In genomic region chr6:26550250-26550993, GRCh38 we compare ENCODE assay signal across 1 cellular context.
TF ChIP-seq lines count a peak whose summit lies in the region.

No MANE protein-coding gene starts in this region.

TF ChIP-seq in HepG2, 621 proteins besides CTCF, POLR2A, EP300 and RAD21 (continued from another document and continues in another):
- no peak for TF ChIP-seq GPBP1L1 (CRISPR knock-in tag; IDR thresholded peaks at IDR 0.05)
- no peak for TF ChIP-seq CREM (IDR thresholded peaks at IDR 0.05)
- no peak for TF ChIP-seq CREM (CRISPR knock-in tag; IDR thresholded peaks at IDR 0.05)
- TF ChIP-seq NFRKB (IDR thresholded peaks at IDR 0.05), result no peak
- TF ChIP-seq RFXAP (CRISPR knock-in tag; IDR thresholded peaks at IDR 0.05; ENCODE audit: borderline replicate concordance), result peak; percentile 79
- TF ChIP-seq ZNF552 (CRISPR knock-in tag; IDR thresholded peaks at IDR 0.05; ENCODE audit: borderline replicate concordance), result no peak
- TF ChIP-seq MATR3 (CRISPR knock-in tag; IDR thresholded peaks at IDR 0.05), result no peak
- peak; percentile 47 for TF ChIP-seq ZNF883 (CRISPR knock-in tag; IDR thresholded peaks at IDR 0.05; ENCODE audit: not compliant biosample characterization)
- 0 out of 2 replicates have a peak, but pooled peaks have one; percentile 37 for TF ChIP-seq E2F5 (CRISPR knock-in tag; conservative IDR thresholded peaks at IDR 0.05)
- TF ChIP-seq ZIK1 (CRISPR knock-in tag; IDR thresholded peaks at IDR 0.05; ENCODE audit: borderline replicate concordance, low read depth), result no peak
- peak; percentile 84 for TF ChIP-seq ZNF891 (CRISPR knock-in tag; IDR thresholded peaks at IDR 0.05)
- TF ChIP-seq SP2 (CRISPR knock-in tag; IDR thresholded peaks at IDR 0.05), result no peak
- TF ChIP-seq ZNF501 (CRISPR knock-in tag; IDR thresholded peaks at IDR 0.05), result peak; percentile 29; the same call in 1 of the 2 replicates
- no peak for TF ChIP-seq ZNF337 (CRISPR knock-in tag; IDR thresholded peaks at IDR 0.05; ENCODE audit: borderline replicate concordance, low read depth)
- peak; percentile 10; the same call in 1 of the 2 replicates for TF ChIP-seq ZNF431 (CRISPR knock-in tag; IDR thresholded peaks at IDR 0.05; ENCODE audit: borderline replicate concordance, low read depth)
- peak; percentile 71 for TF ChIP-seq ESRRA (CRISPR knock-in tag; IDR thresholded peaks at IDR 0.05; ENCODE audit: low read depth)
- TF ChIP-seq ZNF639 (CRISPR knock-in tag; conservative IDR thresholded peaks at IDR 0.05), result peak; percentile 81
- TF ChIP-seq REST (IDR thresholded peaks at IDR 0.05; ENCODE audit: borderline replicate concordance in 1 of 2, low read depth in 1 of 2, low read length in 2 of 2), result peak in 1 of 2 experiments; percentile 11; a peak in 1 of 4 replicates
- peak; percentile 57; the same call in 1 of the 2 replicates for TF ChIP-seq MIER3 (CRISPR knock-in tag; IDR thresholded peaks at IDR 0.05; ENCODE audit: borderline replicate concordance)
- TF ChIP-seq CBX1 (IDR thresholded peaks at IDR 0.05; ENCODE audit: low read depth), result peak; percentile 43
- no peak for TF ChIP-seq ZNF207 (IDR thresholded peaks at IDR 0.05; ENCODE audit: borderline replicate concordance)
- peak; percentile 72 for TF ChIP-seq NR2F2 (IDR thresholded peaks at IDR 0.05; ENCODE audit: borderline replicate concordance, low read depth)
- TF ChIP-seq TBX2 (CRISPR knock-in tag; IDR thresholded peaks at IDR 0.05; ENCODE audit: borderline replicate concordance), result peak; percentile 88
- TF ChIP-seq ZNF549 (CRISPR knock-in tag; IDR thresholded peaks at IDR 0.05), result no peak
- peak; percentile 41 for TF ChIP-seq RBM39 (IDR thresholded peaks at IDR 0.05; ENCODE audit: low read depth, low read length, poor library complexity, severe bottlenecking)
- TF ChIP-seq HNF1B (CRISPR knock-in tag; IDR thresholded peaks at IDR 0.05), result peak; percentile 82
- TF ChIP-seq ZNF503 (CRISPR knock-in tag; IDR thresholded peaks at IDR 0.05), result peak; percentile 32; the same call in 1 of the 2 replicates
- no peak for TF ChIP-seq PRDM15 (CRISPR knock-in tag; IDR thresholded peaks at IDR 0.05)
- no peak for TF ChIP-seq NFIB (CRISPR knock-in tag; IDR thresholded peaks at IDR 0.05; ENCODE audit: borderline replicate concordance)
- TF ChIP-seq ZNF3 (CRISPR knock-in tag; IDR thresholded peaks at IDR 0.05), result no peak
- peak; percentile 40; the same call in 1 of the 2 replicates for TF ChIP-seq HNF4G (IDR thresholded peaks at IDR 0.05; ENCODE audit: borderline replicate concordance, low read depth, low read length)
- TF ChIP-seq HNF4G (CRISPR knock-in tag; IDR thresholded peaks at IDR 0.05; ENCODE audit: borderline replicate concordance, low read depth), result 0 out of 2 replicates have a peak, but pooled peaks have one; percentile 38
- no peak for TF ChIP-seq ZNF776 (CRISPR knock-in tag; IDR thresholded peaks at IDR 0.05)
- peak; percentile 45 for TF ChIP-seq AGO1 (IDR thresholded peaks at IDR 0.05; ENCODE audit: low read depth, low read length, poor library complexity, severe bottlenecking)
- peak; percentile 13; the same call in 1 of the 2 replicates for TF ChIP-seq TCF7 (IDR thresholded peaks at IDR 0.05; ENCODE audit: low read depth)
- no peak for TF ChIP-seq TMF1 (CRISPR knock-in tag; IDR thresholded peaks at IDR 0.05; ENCODE audit: low read depth)
- TF ChIP-seq ZNF558 (CRISPR knock-in tag; IDR thresholded peaks at IDR 0.05; ENCODE audit: borderline replicate concordance), result no peak
- TF ChIP-seq ZNF839 (CRISPR knock-in tag; IDR thresholded peaks at IDR 0.05; ENCODE audit: borderline replicate concordance), result peak; percentile 40; the same call in 1 of the 2 replicates
- TF ChIP-seq NAIF1 (CRISPR knock-in tag; IDR thresholded peaks at IDR 0.05; ENCODE audit: borderline replicate concordance), result no peak
- TF ChIP-seq ZSCAN31 (CRISPR knock-in tag; IDR thresholded peaks at IDR 0.05; ENCODE audit: low read depth), result peak; percentile 72
- no peak for TF ChIP-seq IKZF4 (CRISPR knock-in tag; IDR thresholded peaks at IDR 0.05; ENCODE audit: borderline replicate concordance, low read depth, not compliant biosample characterization)
- TF ChIP-seq ZNF512B (CRISPR knock-in tag; IDR thresholded peaks at IDR 0.05; ENCODE audit: borderline replicate concordance), result no peak; the same call in 1 of the 2 replicates
- no peak for TF ChIP-seq GRHL1 (CRISPR knock-in tag; conservative IDR thresholded peaks at IDR 0.05)
- no peak for TF ChIP-seq ZNF572 (CRISPR knock-in tag; IDR thresholded peaks at IDR 0.05)
